In genomic region chr13:57633141-57633949, GRCh38 we compare ENCODE assay signal across 8 cellular contexts. TPM values are rescaled to one million over a fixed set of nuclear protein-coding genes. Genes with fewer than 3 reads are reported as not detected.
A peak's percentile ranks its signal among the peaks of the same experiment; 100 is the strongest.
DNase-seq lines count a peak whose midpoint lies in the region; ATAC-seq and TF ChIP-seq lines count a peak whose summit lies in the region.

No MANE protein-coding gene starts in this region.

- H3K9me3 ChIP-seq in fibroblast of lung (ENCODE audit: control insufficient read depth, insufficient read depth, low read depth, low read length) (no peaks in the 10 kb centered on the region), mucosa of rectum (ENCODE audit: control insufficient read depth in 2 of 2, low read length in 2 of 2) (peaks cover 0 to 3% of the 10 kb centered on the region in 2 donors), upper lobe of left lung (peaks cover 0 to 4% (median 0%) of the 10 kb centered on the region in 4 donors)

- H3K9ac ChIP-seq in fibroblast of lung (ENCODE audit: insufficient read depth, low read length) (no peak overlapping the region), mucosa of rectum (ENCODE audit: low read depth in 1 of 2, low read length in 2 of 2) (no peak overlapping the region)

- peaks cover 10% of the 10 kb centered on the region for H3K36me3 Mint-ChIP-seq in activated T-cell treated with anti-CD3 and anti-CD28 coated beads, Interleukin-2, amount 50 U/mL, for 24 hours (ENCODE audit: low read depth)

- H2AFZ ChIP-seq in fibroblast of lung (ENCODE audit: low read length), result no peak overlapping the region

- H3K4me1 Mint-ChIP-seq in activated T-cell treated with anti-CD3 and anti-CD28 coated beads, Interleukin-2, amount 50 U/mL, for 24 hours (ENCODE audit: low read depth), result peaks cover 51% of the 10 kb centered on the region

- TF ChIP-seq CTCF in fibroblast of lung (conservative IDR thresholded peaks at IDR 0.05 in 1 of 2, IDR thresholded peaks at IDR 0.05 in 1 of 2; ENCODE audit: low read depth in 1 of 2, low read length in 2 of 2), result peak in 1 of 2 donors; percentile 51
- peak; percentile 46 to 78 (median 58) for TF ChIP-seq CTCF in upper lobe of left lung (IDR thresholded peaks at IDR 0.05)

- H3K4me1 ChIP-seq in fibroblast of lung (ENCODE audit: control insufficient read depth, extremely low read depth, insufficient read depth, low read length), result peaks cover 2% of the 10 kb centered on the region
- H3K4me1 ChIP-seq in mucosa of rectum (ENCODE audit: control insufficient read depth in 2 of 2, insufficient read depth in 2 of 2, low read length in 2 of 2), result peaks cover 0 to 3% of the 10 kb centered on the region in 2 donors
- H3K4me1 ChIP-seq in upper lobe of left lung, result peaks cover 14 to 35% (median 27%) of the 10 kb centered on the region in 4 donors

- H3K36me3 ChIP-seq in fibroblast of lung (ENCODE audit: control insufficient read depth, insufficient read depth, low read length) (no peaks in the 10 kb centered on the region), mucosa of rectum (ENCODE audit: control insufficient read depth in 2 of 2, insufficient read depth in 2 of 2, low read length in 2 of 2) (no peaks in the 10 kb centered on the region), upper lobe of left lung (no peaks in the 10 kb centered on the region)

- H3K9me3 Mint-ChIP-seq in activated T-cell treated with anti-CD3 and anti-CD28 coated beads, Interleukin-2, amount 50 U/mL, for 24 hours, result peaks cover 2% of the 10 kb centered on the region

- no peak overlapping the region for H3K4me3 Mint-ChIP-seq in activated T-cell treated with anti-CD3 and anti-CD28 coated beads, Interleukin-2, amount 50 U/mL, for 24 hours

- H3K4me2 ChIP-seq in fibroblast of lung (ENCODE audit: extremely low read depth, insufficient read depth, low read length), result no peak overlapping the region

- DNase-seq in activated T-cell treated with anti-CD3 and anti-CD28 coated beads, Interleukin-2, amount 50 U/mL, for 24 hours, result peak; percentile 31
- DNase-seq in activated T-cell treated with anti-CD3 and anti-CD28 coated beads, Interleukin-2, amount 50 U/mL, for 1 hour, result no peak
- DNase-seq in fibroblast of lung (ENCODE audit: low read depth in 2 of 2) (peak; percentile 30 to 50), upper lobe of left lung (peak; percentile 33 to 91), KG1 (lab: John Stamatoyannopoulos, UW) (no peak), MV-4-11 (lab: John Stamatoyannopoulos, UW) (no peak)

- ATAC-seq in upper lobe of left lung (ENCODE audit: low FRiP score in 2 of 2) (peak; percentile 41 to 68), GM19397 (IDR thresholded peaks at IDR 0.05; ENCODE audit: unreplicated experiment) (no peak)

- no peak overlapping the region for H3K27ac Mint-ChIP-seq in activated T-cell treated with anti-CD3 and anti-CD28 coated beads, Interleukin-2, amount 50 U/mL, for 24 hours

- no peaks in the 10 kb centered on the region for H4K20me1 ChIP-seq in fibroblast of lung (ENCODE audit: control insufficient read depth, extremely low read depth, insufficient read depth, low read length)

- H3K4me3 ChIP-seq in fibroblast of lung (replicated peaks in 1 of 4; ENCODE audit: control extremely low read depth in 1 of 4, insufficient read depth in 1 of 4, low read depth in 3 of 4, low read length in 4 of 4) (no peak overlapping the region), mucosa of rectum (ENCODE audit: low read length in 2 of 2) (peak overlapping the region; percentile 2 to 54), upper lobe of left lung (peak overlapping the region; percentile 12 to 63 (median 51))

- H3K79me2 ChIP-seq in fibroblast of lung (ENCODE audit: control insufficient read depth, insufficient read depth, low read length), result no peaks in the 10 kb centered on the region

- no peak for TF ChIP-seq EP300 in upper lobe of left lung (IDR thresholded peaks at IDR 0.05)

- H3K27me3 Mint-ChIP-seq in activated T-cell treated with anti-CD3 and anti-CD28 coated beads, Interleukin-2, amount 50 U/mL, for 24 hours, result peaks cover 66% of the 10 kb centered on the region

- H3K27me3 ChIP-seq in fibroblast of lung (ENCODE audit: control insufficient read depth, insufficient read depth, low read length), result peaks cover 5% of the 10 kb centered on the region
- H3K27me3 ChIP-seq in mucosa of rectum (ENCODE audit: control insufficient read depth in 2 of 2, insufficient read depth in 2 of 2, low read length in 2 of 2), result peaks cover 0 to 19% of the 10 kb centered on the region in 2 donors
- H3K27me3 ChIP-seq in upper lobe of left lung, result peaks cover 0 to 44% (median 24%) of the 10 kb centered on the region in 4 donors

- no peak overlapping the region for H3K27ac ChIP-seq in fibroblast of lung (ENCODE audit: insufficient read depth, low read length)
- no peak overlapping the region for H3K27ac ChIP-seq in mucosa of rectum (ENCODE audit: low read depth in 2 of 2, low read length in 2 of 2)
- peak overlapping the region; percentile 61 to 82 (median 72) for H3K27ac ChIP-seq in upper lobe of left lung

- TF ChIP-seq POLR2A in upper lobe of left lung (IDR thresholded peaks at IDR 0.05), result no peak

- WGBS in upper lobe of left lung, 2 donors, result 12% methylated on average over 39 to 69 of the region's 77 CpGs

RNA-seq across cellular contexts. Expression of gene PCDH17, which starts 1.8 kb away (rescaled TPM):
- total RNA-seq in fibroblast of lung (under 0.01 and 0.17 TPM in 2 replicates), upper lobe of left lung (10 to 100 TPM; 16.8 to 67.9 (median 25.8) TPM)
- 0.01 and 0.07 TPM in 2 replicates for polyA plus RNA-seq in fibroblast of lung
- 0.08 TPM in 1 of 2 replicates, not detected in the other for polyA plus RNA-seq in fibroblast of lung (2012)
- polyA minus RNA-seq in fibroblast of lung (ENCODE audit: low replicate concordance), result 1.2 TPM in 1 of 2 replicates, not detected in the other

Comparison
In these comparisons a context has a peak if more than half of its experiments do, and no peak if none do; other contexts are left out.
1. DNase-seq: peak in activated T-cell treated with anti-CD3 and anti-CD28 coated beads, Interleukin-2, amount 50 U/mL, for 24 hours (single experiment), fibroblast of lung (2 of 2) and upper lobe of left lung (2 of 2); none in activated T-cell treated with anti-CD3 and anti-CD28 coated beads, Interleukin-2, amount 50 U/mL, for 1 hour (single experiment), KG1 (single experiment) and MV-4-11 (single experiment).
2. H3K27ac ChIP-seq: peak in upper lobe of left lung (4 of 4); none in fibroblast of lung (single experiment) and mucosa of rectum (0 of 2).
3. H3K4me3 ChIP-seq: peak in mucosa of rectum (2 of 2) and upper lobe of left lung (4 of 4); none in fibroblast of lung (0 of 4).
4. RNA of gene PCDH17, which starts 1.8 kb away (total RNA-seq): 16.8 to 67.9 TPM in upper lobe of left lung; under 0.01 to 0.17 TPM in fibroblast of lung; every median in the first group is over 10 times any median in the second.